Comparison of ENCODE assay signal across 2 cellular contexts in genomic region chr4:69858683-69859082, GRCh38.
TF ChIP-seq lines count a peak whose summit lies in the region.

No MANE protein-coding gene starts in this region.

TF ChIP-seq in SK-N-SH treated with all-trans-retinoic acid at 6 μM for 48 hours, 23 proteins besides CTCF, POLR2A, EP300 and RAD21 (continued from another document):
- TF ChIP-seq TSHZ2 (CRISPR knock-in tag; IDR thresholded peaks at IDR 0.05) (no peak), ZNF70 (CRISPR knock-in tag; IDR thresholded peaks at IDR 0.05) (no peak), TOX (CRISPR knock-in tag; IDR thresholded peaks at IDR 0.05; ENCODE audit: borderline replicate concordance) (no peak), ISL1 (CRISPR knock-in tag; IDR thresholded peaks at IDR 0.05) (no peak), POU6F1 (CRISPR knock-in tag; IDR thresholded peaks at IDR 0.05; ENCODE audit: borderline replicate concordance, low read depth) (no peak), CSDC2 (CRISPR knock-in tag; IDR thresholded peaks at IDR 0.05) (no peak), SNAI2 (CRISPR knock-in tag; IDR thresholded peaks at IDR 0.05) (no peak), RARB (CRISPR knock-in tag; IDR thresholded peaks at IDR 0.05) (no peak), CSRNP3 (CRISPR knock-in tag; IDR thresholded peaks at IDR 0.05) (no peak)

TF ChIP-seq in GM23338, 12 proteins besides CTCF, POLR2A, EP300 and RAD21 (continued from another document):
- TF ChIP-seq ZNF462 (CRISPR knock-in tag; IDR thresholded peaks at IDR 0.05) (no peak), ETS1 (IDR thresholded peaks at IDR 0.05) (no peak)
